9 cellular contexts compared by ENCODE assay signal in genomic region chr12:52230364-52231281, GRCh38. TPM values are rescaled to one million over a fixed set of nuclear protein-coding genes. Genes with fewer than 3 reads are reported as not detected.
DNase-seq lines count a peak whose midpoint lies in the region; ATAC-seq and TF ChIP-seq lines count a peak whose summit lies in the region.
"Had no signal": no experiment of that assay in that cellular context is flagged by ENCODE, and none has a peak within 500 bp of the region (broad histone marks: within the 10 kb centered on the region; RNA-seq: fewer than 3 reads in every experiment).

No MANE protein-coding gene starts in this region.

- H3K4me1 ChIP-seq in psoas muscle, result no peaks in the 10 kb centered on the region

- POLR2A ChIA-PET in RWPE1 (lab: Yijun Ruan, JAX; ENCODE audit: low non-redundant PET), result no interaction called here

- H3K4me3 ChIP-seq in fibroblast of the aortic adventitia (ENCODE audit: low read depth, low read length) (no peak overlapping the region), psoas muscle (no peak overlapping the region)

- no peaks in the 10 kb centered on the region for H3K9me3 ChIP-seq in psoas muscle

- 42 to 59% (median 46%) methylated on average over 8 of the region's 8 CpGs for WGBS in psoas muscle, 3 donors

- H3K36me3 ChIP-seq in psoas muscle (ENCODE audit: insufficient read depth in 1 of 2, low read depth in 1 of 2), result no peaks in the 10 kb centered on the region

- H3K27me3 ChIP-seq in psoas muscle (ENCODE audit: insufficient read depth in 3 of 3, low read length in 2 of 3), result peaks cover 0 to 45% (median 16%) of the 10 kb centered on the region in 3 donors

- TF ChIP-seq CTCF in RWPE1 (conservative IDR thresholded peaks at IDR 0.05; ENCODE audit: low read depth) (no peak), fibroblast of the aortic adventitia (IDR thresholded peaks at IDR 0.05; ENCODE audit: insufficient read depth, low read length) (no peak), psoas muscle (IDR thresholded peaks at IDR 0.05) (no peak)

- DNase-seq in EH (ENCODE audit: low read depth) (peak; percentile 95), RWPE1 (ENCODE audit: low spot score) (peak; percentile 88), fibroblast of the aortic adventitia (ENCODE audit: low read depth) (peak; percentile 90), psoas muscle (peak in 1 of 2 donors; percentile 23), D341Med (ENCODE audit: low spot score) (no peak), NCI-H774 (lab: John Stamatoyannopoulos, UW) (no peak)
- DNase-seq: GDM1 had no signal

- intact Hi-C loops in psoas muscle (cut with DNase I), result no loop called here

- CTCF ChIA-PET in RWPE1 (lab: Yijun Ruan, JAX), result interaction anchor here (0.7 to 1.1 kb wide), 3 partner anchors 23 to 89 kb away, joined by 3 read pairs; no protein-coding TSS in a partner anchor

- peak; percentile 28 to 67 (median 51) for ATAC-seq in psoas muscle
- ATAC-seq in HG03342 (IDR thresholded peaks at IDR 0.05; ENCODE audit: unreplicated experiment), result no peak
- no peak for ATAC-seq in activated CD4-positive, CD25-positive, alpha-beta regulatory T cell treated with anti-CD3 and anti-CD28 coated beads, Interleukin-2, amount 50 U/mL, for 24 hours

- H3K27ac ChIP-seq in RWPE1 (peak overlapping the region; percentile 100), psoas muscle (no peak overlapping the region)

RNA-seq across cellular contexts. Expression of gene KRT7, which starts 2.4 kb away (rescaled TPM):
- total RNA-seq in fibroblast of the aortic adventitia (ENCODE audit: low replicate concordance) (1.4 and 20.0 TPM in 2 replicates), psoas muscle (1 to 10 TPM in 3 of 4 donors, under 1 TPM in 1; 0.39 to 3.9 (median 1.9) TPM)
- polyA plus RNA-seq in psoas muscle, result 1 to 10 TPM in 2 of 3 donors, under 1 TPM in 1; 0.56 to 2.2 (median 1.6) TPM

RNA-seq across cellular contexts. Expression of gene KRT80, which starts 38.8 kb away (rescaled TPM):
- total RNA-seq in fibroblast of the aortic adventitia (ENCODE audit: low replicate concordance), result 0.25 and 0.36 TPM in 2 replicates
- 10 to 100 TPM in 1 of 4 donors, 1 to 10 TPM in 2, under 1 TPM in 1; 0.11 to 14.0 (median 2.9) TPM for total RNA-seq in psoas muscle
- under 1 TPM; 0.13 to 0.44 (median 0.24) TPM for polyA plus RNA-seq in psoas muscle

RNA-seq across cellular contexts. Expression of gene KRT86, which starts 43.8 kb away (rescaled TPM):
- total RNA-seq in fibroblast of the aortic adventitia (ENCODE audit: low replicate concordance) (not detected in 2 replicates), psoas muscle (under 1 TPM in 1 of 4 donors, not detected in 3; 0.77 TPM)
- under 1 TPM in 2 of 3 donors, not detected in 1; 0.01 to 0.05 TPM for polyA plus RNA-seq in psoas muscle

Comparison
In these comparisons a context has a peak if more than half of its experiments do, and no peak if none do; other contexts are left out.
1. DNase-seq: peak in EH (single experiment), RWPE1 (single experiment) and fibroblast of the aortic adventitia (single experiment); none in D341Med (single experiment) and NCI-H774 (single experiment).
2. ATAC-seq: peak in psoas muscle (4 of 4); none in HG03342 (single experiment) and activated CD4-positive, CD25-positive, alpha-beta regulatory T cell treated with anti-CD3 and anti-CD28 coated beads, Interleukin-2, amount 50 U/mL, for 24 hours (0 of 2).